In the genomic region with DNA sequence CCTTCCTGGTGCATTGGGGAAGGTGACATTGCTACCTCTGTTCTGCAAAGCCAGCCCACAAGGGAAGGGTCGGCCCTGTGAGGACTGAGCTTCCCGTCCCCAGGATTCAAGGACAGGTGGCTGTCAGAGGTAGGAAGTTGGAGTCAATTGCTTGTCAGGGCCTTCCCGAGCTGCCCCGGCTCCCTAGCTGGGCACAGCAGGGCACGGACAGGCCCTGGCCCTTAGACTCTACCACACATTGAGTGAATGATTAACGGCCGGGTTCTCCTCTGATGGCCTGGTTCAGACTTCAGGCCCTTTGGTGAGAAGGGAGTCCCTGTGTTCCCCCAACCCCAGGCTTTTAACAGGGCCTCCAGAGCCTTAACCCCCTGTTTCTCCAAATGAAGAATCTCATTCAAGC, we compare ENCODE assay signal across 20 cellular contexts. TPM values are rescaled to one million over a fixed set of nuclear protein-coding genes. Genes with fewer than 3 reads are reported as not detected.
"Had no signal": no experiment of that assay in that cellular context is flagged by ENCODE, and none has a peak within 500 bp of the region (broad histone marks: within the 10 kb centered on the region; RNA-seq: fewer than 3 reads in every experiment).

No MANE protein-coding gene starts in this region.

- H3K4me3 ChIP-seq: cardiac muscle cell, lower lobe of right lung, tibial nerve, uterus had no signal

- H3K27me3 ChIP-seq: cardiac muscle cell, tibial nerve, uterus had no signal

- H3K4me2 ChIP-seq: SK-N-SH had no signal

- H3K27ac ChIP-seq: cardiac muscle cell, epithelial cell of prostate, lower lobe of right lung, uterus had no signal

- H3K4me1 ChIP-seq: uterus had no signal

- H3K9me3 ChIP-seq: lower lobe of right lung, SK-N-SH, tibial nerve, uterus had no signal

- H3K9ac ChIP-seq: SK-N-SH had no signal

- DNase-seq: activated CD4-positive, alpha-beta memory T cell treated with anti-CD3 and anti-CD28 coated beads for 36 hours; activated CD4-positive, alpha-beta T cell treated with anti-CD3 and anti-CD28 coated beads for 4 hours; activated T-cell treated with anti-CD3 and anti-CD28 coated beads for 4 hours; dermis blood vessel endothelial cell; effector memory CD8-positive, alpha-beta T cell; foreskin fibroblast; hypothalamus; lower lobe of right lung; SK-N-SH; stimulated activated CD4-positive, alpha-beta T cell treated with anti-CD3 and anti-CD28 coated beads, Interleukin-2, amount 100 ng/mL, for 24 hours; stimulated activated naive CD8-positive, alpha-beta T cell treated with anti-CD3 and anti-CD28 coated beads, Interleukin-15, Interleukin-2, amounts not matched to agents 100 U/mL and 50 U/mL, for 24 hours; T-cell had no signal

- H3K36me3 ChIP-seq: cardiac muscle cell, lower lobe of right lung, tibial nerve, uterus had no signal

- H3K9me2 ChIP-seq: SK-N-SH had no signal

- ATAC-seq: effector memory CD8-positive, alpha-beta T cell; lower lobe of right lung; right cardiac atrium; stimulated activated naive CD8-positive, alpha-beta T cell treated with anti-CD3 and anti-CD28 coated beads, Interleukin-15, Interleukin-2, amounts not matched to agents 100 U/mL and 50 U/mL, for 24 hours; T-cell; WTC11 had no signal

RNA-seq across cellular contexts. Expression of a gene that starts 16.4 kb away (rescaled TPM):
- total RNA-seq: myocyte had no signal
- polyA plus RNA-seq: neural cell, SK-N-SH had no signal
